Comparison of ENCODE assay signal across 10 cellular contexts in the genomic region with DNA sequence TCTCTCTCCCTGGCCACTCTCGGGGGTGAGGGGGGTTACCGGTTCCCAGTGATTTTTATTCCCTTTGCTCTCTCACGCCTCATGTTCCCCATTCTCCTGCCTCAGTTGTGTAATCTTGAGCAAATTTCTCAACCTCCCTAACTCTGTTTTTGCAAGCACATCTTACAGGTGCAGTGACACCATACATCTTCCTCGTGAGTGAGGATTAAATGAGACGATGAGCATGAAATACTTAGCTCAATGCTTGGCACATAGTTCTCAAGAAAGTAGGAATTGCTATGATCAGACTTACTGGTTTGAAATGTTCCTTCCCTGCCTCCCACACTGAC. TPM values are rescaled to one million over a fixed set of nuclear protein-coding genes. Genes with fewer than 3 reads are reported as not detected.
A peak's percentile ranks its signal among the peaks of the same experiment; 100 is the strongest.
DNase-seq lines count a peak whose midpoint lies in the region; ATAC-seq and TF ChIP-seq lines count a peak whose summit lies in the region.
"Had no signal": no experiment of that assay in that cellular context is flagged by ENCODE, and none has a peak within 500 bp of the region (broad histone marks: within the 10 kb centered on the region; RNA-seq: fewer than 3 reads in every experiment).

No MANE protein-coding gene starts in this region.

- 37 to 50% (median 47%) methylated on average over 5 of the region's 5 CpGs for WGBS in heart left ventricle, 4 donors

- peaks cover 20 to 30% (median 24%) of the 10 kb centered on the region in 7 donors for H3K4me1 Mint-ChIP-seq in naive thymus-derived CD4-positive, alpha-beta T cell

- peak overlapping the region; percentile 43 to 96 (median 74) for H3K4me3 Mint-ChIP-seq in naive thymus-derived CD4-positive, alpha-beta T cell

- CTCF ChIA-PET in naive thymus-derived CD4-positive, alpha-beta T cell (lab: Charles Lee), result no interaction called here
- CTCF ChIA-PET in HEK293T (lab: Yijun Ruan, JAX), result no interaction called here

- intact Hi-C loops in heart left ventricle (cut with DNase I) (no loop called here), Right ventricle myocardium superior (cut with DNase I) (no loop called here), vagina (cut with DNase I) (no loop called here)
- intact Hi-C loops in naive thymus-derived CD4-positive, alpha-beta T cell (cut with micrococcal nuclease), result no loop called here

- peak overlapping the region in 2 of 9 donors; percentile 48 to 78 for H3K27ac Mint-ChIP-seq in naive thymus-derived CD4-positive, alpha-beta T cell

- DNase-seq in heart left ventricle, result no peak
- no peak for DNase-seq in Right ventricle myocardium superior
- DNase-seq in adipocyte (ENCODE audit: low read depth), result no peak
- no peak for DNase-seq in naive thymus-derived CD4-positive, alpha-beta T cell
- no peak for DNase-seq in vagina (ENCODE audit: extremely low spot score in 2 of 2)
- no peak for DNase-seq in occipital lobe (lab: John Stamatoyannopoulos, UW)
- DNase-seq in HEK293T (ENCODE audit: extremely low spot score), result no peak
- DNase-seq: stimulated activated CD4-positive, alpha-beta T cell treated with anti-CD3 and anti-CD28 coated beads, Interleukin-1b, Interleukin-23, amount 100 ng/mL, for 48 hours had no signal

- no peak overlapping the region for H3K9ac ChIP-seq in adipocyte (ENCODE audit: low read length)

- TF ChIP-seq CTCF in heart left ventricle (IDR thresholded peaks at IDR 0.05) (no peak), vagina (IDR thresholded peaks at IDR 0.05) (no peak)

- peaks cover 0 to 3% (median 0%) of the 10 kb centered on the region in 5 donors for H3K36me3 Mint-ChIP-seq in naive thymus-derived CD4-positive, alpha-beta T cell

- TF ChIP-seq POLR2A in heart left ventricle (IDR thresholded peaks at IDR 0.05), result no peak
- no peak for TF ChIP-seq POLR2A in vagina (IDR thresholded peaks at IDR 0.05)

- peaks cover 0 to 37% (median 11%) of the 10 kb centered on the region in 12 donors for H3K4me1 ChIP-seq in heart left ventricle
- H3K4me1 ChIP-seq in adipocyte (ENCODE audit: control insufficient read depth, insufficient read depth, low read length), result peaks cover 12% of the 10 kb centered on the region
- peaks cover 10 to 26% of the 10 kb centered on the region in 2 donors for H3K4me1 ChIP-seq in naive thymus-derived CD4-positive, alpha-beta T cell (ENCODE audit: control insufficient read depth in 2 of 2, insufficient read depth in 2 of 2, low read length in 2 of 2)
- no peaks in the 10 kb centered on the region for H3K4me1 ChIP-seq in vagina

- H3K27ac ChIP-seq in heart left ventricle, result peak overlapping the region in 6 of 12 donors; percentile 3 to 73 (median 27)
- H3K27ac ChIP-seq in naive thymus-derived CD4-positive, alpha-beta T cell (ENCODE audit: low read depth, low read length), result no peak overlapping the region
- H3K27ac ChIP-seq in vagina, result peak overlapping the region; percentile 46
- H3K27ac ChIP-seq: SK-N-MC had no signal

- H3K36me3 ChIP-seq in heart left ventricle, result no peaks in the 10 kb centered on the region
- H3K36me3 ChIP-seq in adipocyte (ENCODE audit: control insufficient read depth, insufficient read depth, low read length, severe bottlenecking), result no peaks in the 10 kb centered on the region
- no peaks in the 10 kb centered on the region for H3K36me3 ChIP-seq in naive thymus-derived CD4-positive, alpha-beta T cell (ENCODE audit: control insufficient read depth in 2 of 3, insufficient read depth in 3 of 3, low read length in 3 of 3)
- no peaks in the 10 kb centered on the region for H3K36me3 ChIP-seq in vagina

- H3K4me3 ChIP-seq in heart left ventricle (peak overlapping the region in 9 of 12 donors; percentile 15 to 47 (median 33)), adipocyte (ENCODE audit: low read length) (peak overlapping the region; percentile 59), vagina (peak overlapping the region; percentile 26 to 42)
- H3K4me3 ChIP-seq in naive thymus-derived CD4-positive, alpha-beta T cell (ENCODE audit: low read length), result peak overlapping the region; percentile 52

- H3K27me3 Mint-ChIP-seq in naive thymus-derived CD4-positive, alpha-beta T cell, result peaks cover 26 to 42% (median 34%) of the 10 kb centered on the region in 5 donors

- H3K27me3 ChIP-seq in heart left ventricle (peaks cover 0 to 33% (median 11%) of the 10 kb centered on the region in 9 donors), adipocyte (replicated peaks; ENCODE audit: control insufficient read depth, insufficient read depth, low read length) (peaks cover 12% of the 10 kb centered on the region), vagina (no peaks in the 10 kb centered on the region)
- peaks cover 0 to 10% of the 10 kb centered on the region in 2 donors for H3K27me3 ChIP-seq in naive thymus-derived CD4-positive, alpha-beta T cell (ENCODE audit: control insufficient read depth in 2 of 2, insufficient read depth in 2 of 2, low read length in 2 of 2)

- ATAC-seq in heart left ventricle (peak in 1 of 4 donors; percentile 55), Right ventricle myocardium superior (ENCODE audit: poor library complexity) (no peak), HG02973 (IDR thresholded peaks at IDR 0.05; ENCODE audit: unreplicated experiment) (no peak)
- ATAC-seq in naive thymus-derived CD4-positive, alpha-beta T cell, result no peak

- H3K9me3 Mint-ChIP-seq in naive thymus-derived CD4-positive, alpha-beta T cell, result no peaks in the 10 kb centered on the region

- H3K9me3 ChIP-seq in heart left ventricle (no peaks in the 10 kb centered on the region), adipocyte (ENCODE audit: control insufficient read depth, low read length) (no peaks in the 10 kb centered on the region), vagina (no peaks in the 10 kb centered on the region)
- no peaks in the 10 kb centered on the region for H3K9me3 ChIP-seq in naive thymus-derived CD4-positive, alpha-beta T cell (ENCODE audit: control insufficient read depth in 2 of 3, low read length in 3 of 3)

- POLR2A ChIA-PET in naive thymus-derived CD4-positive, alpha-beta T cell (lab: Charles Lee), result interaction anchor here (1.3 kb wide), 1 partner anchor 19 kb away, joined by 3 read pairs; a partner anchor contains a TSS
- POLR2A ChIA-PET in HEK293T (lab: Yijun Ruan, JAX), result interaction anchor here (0.6 kb wide), 1 partner anchor 19 kb away, joined by 3 read pairs; a partner anchor contains a TSS

TF ChIP-seq in HEK293T, 16 proteins besides CTCF, POLR2A, EP300 and RAD21:
- TF ChIP-seq, protein P1, sequence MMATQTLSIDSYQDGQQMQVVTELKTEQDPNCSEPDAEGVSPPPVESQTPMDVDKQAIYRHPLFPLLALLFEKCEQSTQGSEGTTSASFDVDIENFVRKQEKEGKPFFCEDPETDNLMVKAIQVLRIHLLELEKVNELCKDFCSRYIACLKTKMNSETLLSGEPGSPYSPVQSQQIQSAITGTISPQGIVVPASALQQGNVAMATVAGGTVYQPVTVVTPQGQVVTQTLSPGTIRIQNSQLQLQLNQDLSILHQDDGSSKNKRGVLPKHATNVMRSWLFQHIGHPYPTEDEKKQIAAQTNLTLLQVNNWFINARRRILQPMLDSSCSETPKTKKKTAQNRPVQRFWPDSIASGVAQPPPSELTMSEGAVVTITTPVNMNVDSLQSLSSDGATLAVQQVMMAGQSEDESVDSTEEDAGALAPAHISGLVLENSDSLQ (IDR thresholded peaks at IDR 0.05), result no peak
- no peak for TF ChIP-seq FOXM1 (IDR thresholded peaks at IDR 0.05; ENCODE audit: borderline replicate concordance)
- no peak for TF ChIP-seq LEF1 (IDR thresholded peaks at IDR 0.05; ENCODE audit: borderline replicate concordance)
- TF ChIP-seq CTBP1 (IDR thresholded peaks at IDR 0.05; ENCODE audit: borderline replicate concordance), result no peak

RNA-seq across cellular contexts. Expression of a gene that starts 2.0 kb away (rescaled TPM):
- total RNA-seq in heart left ventricle (1 to 10 TPM in 1 of 9 donors, under 1 TPM in 2, not detected in 6; 0.05 to 1.9 (median 0.68) TPM), Right ventricle myocardium superior (not detected), vagina (not detected), occipital lobe (not detected)
- polyA plus RNA-seq in heart left ventricle, result under 1 TPM in 1 of 2 donors, not detected in 1; 0.04 TPM
- total RNA-seq in naive thymus-derived CD4-positive, alpha-beta T cell, result 1 to 10 TPM in 1 of 5 experiments, under 1 TPM in 4; 0.11 to 6.6 (median 0.27) TPM
- under 1 TPM in 1 of 2 donors, not detected in 1; 0.10 TPM for polyA plus RNA-seq in naive thymus-derived CD4-positive, alpha-beta T cell

RNA-seq across cellular contexts. Expression of a gene that starts 18.8 kb away (rescaled TPM):
- total RNA-seq in heart left ventricle (100 to 1,000 TPM; 275 to 406 (median 345) TPM), Right ventricle myocardium superior (361 TPM), vagina (119 TPM), occipital lobe (112 TPM)
- polyA plus RNA-seq in heart left ventricle, result 100 to 1,000 TPM; 342 to 550 TPM
- total RNA-seq in naive thymus-derived CD4-positive, alpha-beta T cell, result 100 to 1,000 TPM in 3 of 5 experiments, 10 to 100 TPM in 2; 97.1 to 255 (median 106) TPM
- 100 to 1,000 TPM; 325 to 364 TPM for polyA plus RNA-seq in naive thymus-derived CD4-positive, alpha-beta T cell
